26 cellular contexts compared by ENCODE assay signal in genomic region chr5:90628492-90628891, GRCh38.
"Had no signal": no experiment of that assay in that cellular context is flagged by ENCODE, and none has a peak within 500 bp of the region (broad histone marks: within the 10 kb centered on the region; RNA-seq: fewer than 3 reads in every experiment).

No MANE protein-coding gene starts in this region.

- H3K9me3 ChIP-seq: left ventricle myocardium inferior, pancreas, prostate gland, suprapubic skin, thoracic aorta, tibial artery, upper lobe of right lung, uterus had no signal

- FAIRE-seq: pancreas had no signal

- ATAC-seq: natural killer cell; pancreas; right cardiac atrium; sciatic nerve; stimulated activated naive B cell treated with anti-CD40 and anti-IgM and Interleukin-4, amounts not matched to agents 10 μg/mL and 1 μg/mL and 100 μg/mL, for 72 hours; upper lobe of right lung had no signal

- H3K79me2 ChIP-seq: hepatocyte had no signal

- DNase-seq: islet precursor cell; left ventricle myocardium inferior; mesendoderm; naive B cell; natural killer cell; nucleus accumbens; pancreas; posterior cingulate gyrus; retina; right cardiac atrium; stimulated activated CD4-positive, alpha-beta T cell treated with anti-CD3 and anti-CD28 coated beads, Interleukin-12 subunit alpha, Interleukin-12 subunit beta, amount 100 ng/mL, for 4 hours; stimulated activated CD4-positive, alpha-beta T cell treated with anti-CD3 and anti-CD28 coated beads, Interleukin-15, amount 100 ng/mL, for 24 hours; stimulated activated CD4-positive, alpha-beta T cell treated with anti-CD3 and anti-CD28 coated beads, Interleukin-2, amount 100 ng/mL, for 24 hours; stimulated activated CD4-positive, alpha-beta T cell treated with anti-CD3 and anti-CD28 coated beads, Interleukin-4, amount 100 ng/mL, for 1 hour; stimulated activated naive B cell treated with anti-CD40 and anti-IgM and Interleukin-4, amounts not matched to agents 10 μg/mL and 1 μg/mL and 100 μg/mL, for 72 hours; tibial artery; trophoblast cell; upper lobe of right lung; uterus had no signal

- H3K4me3 ChIP-seq: hepatocyte, left ventricle myocardium inferior, lung, pancreas, prostate gland, skin epidermis, suprapubic skin, thoracic aorta, tibial artery, upper lobe of right lung, uterus had no signal

- H3K4me1 ChIP-seq: left ventricle myocardium inferior, pancreas, prostate gland, suprapubic skin, tibial artery, upper lobe of right lung, uterus had no signal

- H3K36me3 ChIP-seq: left ventricle myocardium inferior, pancreas, prostate gland, suprapubic skin, thoracic aorta, tibial artery, upper lobe of right lung, uterus had no signal

- H2AFZ ChIP-seq: hepatocyte had no signal

- H3K4me2 ChIP-seq: hepatocyte had no signal

- H3K27ac ChIP-seq: hepatocyte, left ventricle myocardium inferior, pancreas, prostate gland, skin epidermis, suprapubic skin, thoracic aorta, tibial artery, upper lobe of right lung, uterus had no signal

- H3K27me3 ChIP-seq: hepatocyte, suprapubic skin, tibial artery, upper lobe of right lung, uterus had no signal
